13 cellular contexts compared by ENCODE assay signal in the genomic region with DNA sequence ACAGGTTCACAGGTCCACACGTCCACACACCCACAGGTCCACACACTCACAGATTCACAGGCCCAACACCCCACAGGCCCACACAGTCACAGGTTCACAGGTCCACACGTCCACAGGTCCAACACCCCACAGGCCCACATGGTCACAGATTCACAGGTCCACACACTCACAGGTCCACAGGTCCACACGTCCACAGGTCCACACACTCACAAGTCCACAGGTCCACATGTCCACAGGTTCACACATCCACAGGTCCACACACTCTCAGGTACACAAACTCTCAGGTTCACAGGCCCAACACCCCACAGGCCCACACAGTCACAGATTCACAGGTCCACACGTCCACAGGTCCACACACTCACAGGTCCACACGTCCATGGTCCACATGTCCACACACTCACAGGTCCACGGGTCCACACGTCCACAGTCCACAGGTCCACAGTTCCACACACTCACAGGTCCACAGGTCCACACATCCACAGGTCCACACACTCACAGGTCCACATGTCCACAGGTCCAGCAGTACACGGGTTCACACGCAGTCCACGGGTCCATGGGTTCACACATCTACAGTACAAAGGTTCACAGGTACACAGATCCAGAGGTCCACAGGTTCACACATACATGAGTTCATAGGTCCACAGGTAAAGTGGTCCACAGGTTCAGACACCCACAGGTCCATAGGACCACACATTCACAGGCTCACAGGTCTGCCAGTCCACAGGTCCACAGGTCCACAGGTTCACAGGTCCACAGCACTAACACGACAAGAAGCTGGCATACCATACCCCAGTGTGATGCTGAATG. TPM values are rescaled to one million over a fixed set of nuclear protein-coding genes. Genes with fewer than 3 reads are reported as not detected.
DNase-seq lines count a peak whose midpoint lies in the region; ATAC-seq, FAIRE-seq and TF ChIP-seq lines count a peak whose summit lies in the region.
"Had no signal": no experiment of that assay in that cellular context is flagged by ENCODE, and none has a peak within 500 bp of the region (broad histone marks: within the 10 kb centered on the region; RNA-seq: fewer than 3 reads in every experiment).

No MANE protein-coding gene starts in this region.

- H4K20me1 ChIP-seq in IMR-90 (ENCODE audit: insufficient read depth, low read length): no peaks in the 10 kb centered on the region

- H3K36me3 Mint-ChIP-seq in endodermal cell (ENCODE audit: low read depth): no peaks in the 10 kb centered on the region
- no peaks in the 10 kb centered on the region for H3K36me3 Mint-ChIP-seq in activated CD4-positive, alpha-beta T cell treated with anti-CD3 and anti-CD28 coated beads, Interleukin-2, amount 10 ng/mL, durations not matched to agents 7 days and 5 days (ENCODE audit: low read depth)

- dilution Hi-C loops in IMR-90 (cut with HindIII; ENCODE audit: low sequenced_read_pairs, unreplicated experiment): no loop called here

- H3K27me3 ChIP-seq in ACC112 (ENCODE audit: insufficient read depth, low read length) (no peaks in the 10 kb centered on the region), IMR-90 (ENCODE audit: control insufficient read depth, insufficient read depth, low read length) (no peaks in the 10 kb centered on the region), endodermal cell (ENCODE audit: control insufficient read depth, insufficient read depth, low read length, poor library complexity, severe bottlenecking) (no peaks in the 10 kb centered on the region), ovary (no peaks in the 10 kb centered on the region)

- H3K36me3 ChIP-seq in ACC112 (ENCODE audit: insufficient read depth, low read length) (no peaks in the 10 kb centered on the region), IMR-90 (ENCODE audit: control insufficient read depth, insufficient read depth, low read length) (no peaks in the 10 kb centered on the region), endodermal cell (ENCODE audit: control insufficient read depth, insufficient read depth, low read length) (no peaks in the 10 kb centered on the region), ovary (no peaks in the 10 kb centered on the region)

- no peak for DNase-seq in IMR-90
- DNase-seq in endodermal cell: peak; percentile 23
- DNase-seq in ovary: peak in 4 of 5 donors; percentile 24 to 41 (median 34)
- no peak for DNase-seq in NCI-H446 (lab: John Stamatoyannopoulos, UW)
- DNase-seq in GM12892 (ENCODE audit: insufficient read length): no peak
- no peak for DNase-seq in omental fat pad (ENCODE audit: low spot score)
- no peak for DNase-seq in activated CD4-positive, alpha-beta T cell treated with anti-CD3 and anti-CD28 coated beads, Interleukin-2, amount 10 ng/mL, durations not matched to agents 7 days and 5 days
- DNase-seq: DMS79, naive B cell had no signal

- H2AK9ac ChIP-seq in IMR-90 (replicated peaks; ENCODE audit: low read depth, low read length, poor library complexity): peak overlapping the region; percentile 15

- H2BK20ac ChIP-seq in IMR-90 (ENCODE audit: low read depth, low read length): peak overlapping the region; percentile 97

- peak overlapping the region; percentile 73; the same call in 1 of the 2 replicates for H3K23ac ChIP-seq in IMR-90 (ENCODE audit: low read depth, low read length)

- TF ChIP-seq POLR2A in IMR-90 (IDR thresholded peaks at IDR 0.05; ENCODE audit: low read depth, low read length) (no peak), ovary (IDR thresholded peaks at IDR 0.05) (no peak), GM12892 (IDR thresholded peaks at IDR 0.05; ENCODE audit: low read depth, low read length) (no peak)

- H3K9me3 ChIP-seq in IMR-90 (ENCODE audit: control insufficient read depth, insufficient read depth, low read length) (peaks cover 6% of the 10 kb centered on the region), endodermal cell (ENCODE audit: control insufficient read depth, low read length) (peaks cover 26% of the 10 kb centered on the region), ovary (no peaks in the 10 kb centered on the region)

- no peak overlapping the region for H3K4me2 ChIP-seq in IMR-90 (ENCODE audit: low read depth, low read length)

- no peak for TF ChIP-seq RAD21 in IMR-90 (IDR thresholded peaks at IDR 0.05; ENCODE audit: low read length)

- no peak overlapping the region for H3K27ac Mint-ChIP-seq in endodermal cell
- no peak overlapping the region for H3K27ac Mint-ChIP-seq in activated CD4-positive, alpha-beta T cell treated with anti-CD3 and anti-CD28 coated beads, Interleukin-2, amount 10 ng/mL, durations not matched to agents 7 days and 5 days
- H3K27ac Mint-ChIP-seq: dendritic cell treated with granulocyte-macrophage colony-stimulating factor and Interleukin-4, amounts not matched to agents 40 ng/mL and 50 ng/mL, for 4 days had no signal

- no peaks in the 10 kb centered on the region for H3K79me2 ChIP-seq in ACC112 (ENCODE audit: control insufficient read depth, insufficient read depth, low read length, unreplicated experiment)

- POLR2A ChIA-PET in IMR-90 (lab: Charles Lee; ENCODE audit: unreplicated experiment): no interaction called here
- POLR2A ChIA-PET in activated CD4-positive, alpha-beta T cell treated with anti-CD3 and anti-CD28 coated beads, Interleukin-2, amount 10 ng/mL, durations not matched to agents 7 days and 5 days (lab: Charles Lee): no interaction called here

- H3K56ac ChIP-seq in IMR-90 (ENCODE audit: extremely low read depth, insufficient read depth, low read length): peak overlapping the region; percentile 6; the same call in 1 of the 2 replicates

- in situ Hi-C loops in IMR-90 (cut with MboI; ENCODE audit: low sequenced_read_pairs): no loop called here

- H3K4me1 ChIP-seq in ACC112 (ENCODE audit: control insufficient read depth, insufficient read depth, low read length, unreplicated experiment) (peaks cover 62% of the 10 kb centered on the region), IMR-90 (ENCODE audit: control insufficient read depth, insufficient read depth, low read length) (peaks cover 39% of the 10 kb centered on the region), endodermal cell (ENCODE audit: control insufficient read depth, insufficient read depth, low read length) (no peaks in the 10 kb centered on the region), ovary (ENCODE audit: insufficient read depth) (peaks cover 30% of the 10 kb centered on the region)

- H4K91ac ChIP-seq in IMR-90 (ENCODE audit: insufficient read depth, low read depth, low read length): peak overlapping the region; percentile 100

- H3K4me1 Mint-ChIP-seq in endodermal cell: no peaks in the 10 kb centered on the region
- peaks cover 13% of the 10 kb centered on the region for H3K4me1 Mint-ChIP-seq in activated CD4-positive, alpha-beta T cell treated with anti-CD3 and anti-CD28 coated beads, Interleukin-2, amount 10 ng/mL, durations not matched to agents 7 days and 5 days

- peaks cover 50% of the 10 kb centered on the region for H3K9me3 Mint-ChIP-seq in endodermal cell
- H3K9me3 Mint-ChIP-seq in activated CD4-positive, alpha-beta T cell treated with anti-CD3 and anti-CD28 coated beads, Interleukin-2, amount 10 ng/mL, durations not matched to agents 7 days and 5 days: peaks cover 22% of the 10 kb centered on the region

- H3K18ac ChIP-seq in IMR-90 (ENCODE audit: low read depth, low read length): peak overlapping the region; percentile 26

- H3K27ac ChIP-seq in ACC112 (ENCODE audit: low read depth, low read length) (peak overlapping the region; percentile 100), IMR-90 (ENCODE audit: insufficient read depth, low read length) (peak overlapping the region; percentile 99), endodermal cell (ENCODE audit: low read depth, low read length) (no peak overlapping the region), ovary (peak overlapping the region in 1 of 2 donors; percentile 98)

- peaks cover 8 to 68% of the 10 kb centered on the region in 2 experiments; a peak in 3 of 4 replicates for H3K79me1 ChIP-seq in IMR-90 (ENCODE audit: low read depth in 1 of 2, low read length in 2 of 2)

- peak overlapping the region; percentile 94 for H3K14ac ChIP-seq in IMR-90 (replicated peaks; ENCODE audit: low read depth, low read length)

- no peak overlapping the region for H3K4me3 ChIP-seq in ACC112 (ENCODE audit: low read depth, low read length)
- no peak overlapping the region for H3K4me3 ChIP-seq in IMR-90 (ENCODE audit: insufficient read depth, low read depth, low read length)
- no peak overlapping the region for H3K4me3 ChIP-seq in endodermal cell (ENCODE audit: low read length)
- H3K4me3 ChIP-seq in ovary: no peak overlapping the region
- H3K4me3 ChIP-seq: GM12878 had no signal

- intact Hi-C loops in IMR-90 (cut with micrococcal nuclease): no loop called here
- intact Hi-C loops in ovary (cut with DNase I): loop anchor here in 3 of 4 donors (2.0 to 10.0 kb wide), 3 partner anchors 39 to 84 kb away; a partner anchor contains a TSS

- H2AK5ac ChIP-seq in IMR-90 (ENCODE audit: low read depth, low read length): peak overlapping the region; percentile 100

- no peak for ATAC-seq in IMR-90 (ENCODE audit: low read depth)
- ATAC-seq in omental fat pad (ENCODE audit: low FRiP score): no peak
- ATAC-seq: GM12878 had no signal

- FAIRE-seq in GM12892 (lab: Jason Lieb, UNC): no peak
- FAIRE-seq: GM12878, islet of Langerhans had no signal

- H4K5ac ChIP-seq in IMR-90 (ENCODE audit: low read depth, low read length): peak overlapping the region; percentile 46

- WGBS in IMR-90 (ENCODE audit: extremely low coverage in 2 of 2, insufficient read length in 1 of 2), 2 experiments: 86% methylated on average over 11 of the region's 11 CpGs; no CpG with 5 or more reads in 1 of the 2 experiments
- WGBS in endodermal cell (ENCODE audit: insufficient coverage in 1 of 2, insufficient read length in 1 of 2), 2 experiments: 74 to 78% methylated on average over 6 to 11 of the region's 11 CpGs
- 89 to 92% (median 90%) methylated on average over 11 of the region's 11 CpGs for WGBS in ovary, 3 donors

- CTCF ChIA-PET in IMR-90 (lab: Yijun Ruan, JAX): no interaction called here
- CTCF ChIA-PET in activated CD4-positive, alpha-beta T cell treated with anti-CD3 and anti-CD28 coated beads, Interleukin-2, amount 10 ng/mL, durations not matched to agents 7 days and 5 days (lab: Charles Lee): no interaction called here

- peak overlapping the region; percentile 99 for H2BK5ac ChIP-seq in IMR-90 (ENCODE audit: low read depth, low read length, poor library complexity, severe bottlenecking)

- no peaks in the 10 kb centered on the region for H3K27me3 Mint-ChIP-seq in endodermal cell (ENCODE audit: insufficient read depth)
- peaks cover 2% of the 10 kb centered on the region for H3K27me3 Mint-ChIP-seq in activated CD4-positive, alpha-beta T cell treated with anti-CD3 and anti-CD28 coated beads, Interleukin-2, amount 10 ng/mL, durations not matched to agents 7 days and 5 days

- H3K9ac ChIP-seq in IMR-90 (ENCODE audit: low read depth, low read length) (no peak overlapping the region), endodermal cell (ENCODE audit: extremely low read depth, low read length, poor library complexity, severe bottlenecking) (no peak overlapping the region)

- BruUV-seq in IMR-90 (replicated peaks; lab: Mats Ljungman, UMichigan): no TSS peak

- H2BK15ac ChIP-seq in IMR-90 (ENCODE audit: low read depth, low read length): peak overlapping the region; percentile 100; the same call in 2 of the 3 replicates

- no peak overlapping the region for H2AFZ ChIP-seq in ACC112 (ENCODE audit: low read length, unreplicated experiment)
- H2AFZ ChIP-seq in IMR-90 (replicated peaks; ENCODE audit: low read length, poor library complexity): no peak overlapping the region

- no peak for TF ChIP-seq EP300 in ovary (IDR thresholded peaks at IDR 0.05)

- TF ChIP-seq CTCF in IMR-90 (conservative IDR thresholded peaks at IDR 0.05; ENCODE audit: low read depth, low read length) (no peak), endodermal cell (conservative IDR thresholded peaks at IDR 0.05) (no peak), ovary (IDR thresholded peaks at IDR 0.05) (no peak), omental fat pad (IDR thresholded peaks at IDR 0.05) (no peak)

- H3K4me3 Mint-ChIP-seq in endodermal cell: no peak overlapping the region
- no peak overlapping the region for H3K4me3 Mint-ChIP-seq in activated CD4-positive, alpha-beta T cell treated with anti-CD3 and anti-CD28 coated beads, Interleukin-2, amount 10 ng/mL, durations not matched to agents 7 days and 5 days
- H3K4me3 Mint-ChIP-seq: dendritic cell treated with granulocyte-macrophage colony-stimulating factor and Interleukin-4, amounts not matched to agents 40 ng/mL and 50 ng/mL, for 4 days had no signal

- peak overlapping the region; percentile 99 to 100; a peak in 3 of 4 replicates for H4K8ac ChIP-seq in IMR-90 (ENCODE audit: low read depth in 2 of 2, low read length in 2 of 2)

- H3K4ac ChIP-seq in IMR-90 (ENCODE audit: low read depth, low read length): peak overlapping the region; percentile 95

- peaks cover 34% of the 10 kb centered on the region for H3K9me1 ChIP-seq in IMR-90 (ENCODE audit: insufficient read depth, low read length)

- H2BK120ac ChIP-seq in IMR-90 (ENCODE audit: low read depth, low read length): peak overlapping the region; percentile 100

RNA-seq across cellular contexts. Expression of a gene that starts 39.4 kb away (rescaled TPM):
- total RNA-seq in IMR-90 (2012; rRNA removed) (208 and 222 TPM in 2 replicates), endodermal cell (100 to 1,000 TPM; 259 to 377 TPM), ovary (1,000 to 10,000 TPM in 1 of 7 donors, 100 to 1,000 TPM in 6; 222 to 1,092 (median 831) TPM), omental fat pad (1,000 to 10,000 TPM in 1 of 4 donors, 100 to 1,000 TPM in 3; 480 to 1,153 (median 616) TPM)
- polyA plus RNA-seq in IMR-90 (2012; rRNA removed) (1,065 and 1,165 TPM in 2 replicates), ovary (100 to 1,000 TPM in 1 of 2 donors, 10 to 100 TPM in 1; 50.9 to 818 TPM)
- polyA plus RNA-seq in IMR-90 (2012; cell fraction: cytosol; rRNA removed): 753 and 1,846 TPM in 2 replicates
- polyA plus RNA-seq in IMR-90 (2012; cell fraction: nucleus; rRNA removed; ENCODE audit: low replicate concordance): 2,830 and 5,552 TPM in 2 replicates
- 117 TPM for polyA plus RNA-seq in endodermal cell (2013, experiment 1 of 2)
- polyA plus RNA-seq in endodermal cell (2013, experiment 2 of 2): 114 TPM
- polyA plus RNA-seq in GM12892 (2012; ENCODE audit: missing spikeins): 0.28 TPM
- total RNA-seq in activated CD4-positive, alpha-beta T cell treated with anti-CD3 and anti-CD28 coated beads, Interleukin-2, amount 10 ng/mL, durations not matched to agents 7 days and 5 days: 1 to 10 TPM; 2.3 to 2.5 TPM

Comparison
In these comparisons a context has a peak if more than half of its experiments do, and no peak if none do; other contexts are left out.
1. DNase-seq: peak in endodermal cell (single experiment) and ovary (4 of 5); none in IMR-90 (single experiment), NCI-H446 (0 of 2), GM12892 (single experiment), omental fat pad (single experiment) and activated CD4-positive, alpha-beta T cell treated with anti-CD3 and anti-CD28 coated beads, Interleukin-2, amount 10 ng/mL, durations not matched to agents 7 days and 5 days (single experiment).
2. RNA of a gene that starts 39.4 kb away (total RNA-seq): 222 to 1,092 TPM in ovary, 480 to 1,153 TPM in omental fat pad, 259 to 377 TPM in endodermal cell and 208 to 222 TPM in IMR-90; 2.3 to 2.5 TPM in activated CD4-positive, alpha-beta T cell treated with anti-CD3 and anti-CD28 coated beads, Interleukin-2, amount 10 ng/mL, durations not matched to agents 7 days and 5 days; every median in the first group is over 10 times any median in the second.